In the genomic region with DNA sequence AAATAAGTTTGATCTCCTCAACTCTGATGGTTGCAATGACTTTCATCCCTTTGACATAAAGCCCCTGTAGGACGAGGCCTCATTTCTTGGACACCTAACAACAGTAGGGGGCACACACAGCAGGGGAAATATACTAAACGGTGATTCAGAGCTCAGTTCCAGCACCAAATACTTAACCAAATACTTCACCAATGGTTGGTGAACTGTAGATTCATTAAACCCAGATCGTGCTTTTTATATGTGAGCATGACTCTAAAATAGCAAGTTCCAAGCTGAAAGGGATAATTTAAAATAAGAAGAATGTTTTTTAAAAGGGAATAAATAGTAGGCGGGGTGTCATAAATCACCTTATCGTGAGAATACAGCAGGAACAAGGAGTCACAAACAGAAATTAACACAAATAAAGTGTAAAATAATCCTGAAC, we compare ENCODE assay signal across 17 cellular contexts. TPM values are rescaled to one million over a fixed set of nuclear protein-coding genes. Genes with fewer than 3 reads are reported as not detected.
DNase-seq lines count a peak whose midpoint lies in the region; ATAC-seq, FAIRE-seq and TF ChIP-seq lines count a peak whose summit lies in the region.
"Had no signal": no experiment of that assay in that cellular context is flagged by ENCODE, and none has a peak within 500 bp of the region (broad histone marks: within the 10 kb centered on the region; RNA-seq: fewer than 3 reads in every experiment).

No MANE protein-coding gene starts in this region.

- H4K20me1 ChIP-seq in GM12878 (ENCODE audit: control insufficient read depth, insufficient read depth): no peaks in the 10 kb centered on the region

- BruUV-seq in Caco-2 (replicated peaks; lab: Mats Ljungman, UMichigan) (no TSS peak), GM12878 (replicated peaks; lab: Mats Ljungman, UMichigan) (no TSS peak)

- H3K27me3 Mint-ChIP-seq in Caco-2 (ENCODE audit: insufficient read depth, unreplicated experiment) (no peaks in the 10 kb centered on the region), HFFc6 (ENCODE audit: insufficient read depth) (no peaks in the 10 kb centered on the region)

- no peak overlapping the region for H3K9ac ChIP-seq in GM12878 (ENCODE audit: control insufficient read depth, insufficient read depth, low read length)
- no peak overlapping the region for H3K9ac ChIP-seq in liver (ENCODE audit: low read depth in 1 of 2, low read length in 2 of 2)

- RAD21 ChIA-PET in GM12878 (lab: Charles Lee; ENCODE audit: unreplicated experiment): interaction anchor here (1.0 kb wide), 1 partner anchor 71 kb away, joined by 4 read pairs; no protein-coding TSS in a partner anchor

- no peak for FAIRE-seq in GM12878 (lab: Jason Lieb, UNC)
- FAIRE-seq: bronchial epithelial cell had no signal

- in situ Hi-C loops in GM12878 (cut with MboI): no loop called here

- POLR2A ChIA-PET in Caco-2 (lab: Charles Lee) (no interaction called here), GM12878 (lab: Charles Lee) (no interaction called here)

- WGBS in GM12878 (ENCODE audit: insufficient coverage, insufficient replicate concordance, low lambda C conversion rate, missing lambda C conversion rate): 83% methylated on average over 5 of the region's 5 CpGs
- 69% methylated on average over 5 of the region's 5 CpGs for WGBS in liver
- WGBS in adrenal gland, 4 donors: 79 to 91% (median 85%) methylated on average over 5 of the region's 5 CpGs

- TF ChIP-seq RAD21 in GM12878 (IDR thresholded peaks at IDR 0.05; ENCODE audit: insufficient read depth, low read depth, low read length): peak; percentile 22
- TF ChIP-seq RAD21 in liver (IDR thresholded peaks at IDR 0.05): no peak

- TF ChIP-seq EP300 in GM12878 (IDR thresholded peaks at IDR 0.05; ENCODE audit: borderline replicate concordance in 1 of 2, control insufficient read depth in 1 of 2, low read depth in 2 of 2, low read length in 2 of 2): no peak

- H3K4me3 Mint-ChIP-seq in Caco-2 (ENCODE audit: unreplicated experiment) (peak overlapping the region; percentile 66), HFFc6 (no peak overlapping the region)
- no peak overlapping the region for H3K4me3 Mint-ChIP-seq in stimulated activated effector memory CD8-positive, alpha-beta T cell treated with anti-CD3 and anti-CD28 coated beads, Interleukin-12 subunit alpha, Interleukin-12 subunit beta, amount 100 ng/mL, for 72 hours
- H3K4me3 Mint-ChIP-seq: immature natural killer cell had no signal

- no peaks in the 10 kb centered on the region for H3K27me3 ChIP-seq in Caco-2 (replicated peaks; ENCODE audit: control insufficient read depth, insufficient read depth, low read length)
- no peaks in the 10 kb centered on the region for H3K27me3 ChIP-seq in GM12878 (replicated peaks in 1 of 2; ENCODE audit: control insufficient read depth in 2 of 2, insufficient read depth in 2 of 2, low read length in 1 of 2)
- H3K27me3 ChIP-seq in liver (ENCODE audit: control insufficient read depth in 4 of 4, insufficient read depth in 4 of 4, low read length in 3 of 4): no peaks in the 10 kb centered on the region
- no peaks in the 10 kb centered on the region for H3K27me3 ChIP-seq in adrenal gland
- H3K27me3 ChIP-seq: SJSA1 had no signal

- H3K4me1 Mint-ChIP-seq in Caco-2 (ENCODE audit: low read depth, unreplicated experiment) (peaks cover 22% of the 10 kb centered on the region), HFFc6 (ENCODE audit: low read depth) (no peaks in the 10 kb centered on the region)
- H3K4me1 Mint-ChIP-seq in stimulated activated effector memory CD8-positive, alpha-beta T cell treated with anti-CD3 and anti-CD28 coated beads, Interleukin-12 subunit alpha, Interleukin-12 subunit beta, amount 100 ng/mL, for 72 hours: no peaks in the 10 kb centered on the region
- H3K4me1 Mint-ChIP-seq: immature natural killer cell had no signal

- H3K9me3 Mint-ChIP-seq in Caco-2 (ENCODE audit: unreplicated experiment): no peaks in the 10 kb centered on the region
- no peaks in the 10 kb centered on the region for H3K9me3 Mint-ChIP-seq in HFFc6
- no peaks in the 10 kb centered on the region for H3K9me3 Mint-ChIP-seq in stimulated activated effector memory CD8-positive, alpha-beta T cell treated with anti-CD3 and anti-CD28 coated beads, Interleukin-12 subunit alpha, Interleukin-12 subunit beta, amount 100 ng/mL, for 72 hours
- H3K9me3 Mint-ChIP-seq: immature natural killer cell had no signal

- CTCF ChIA-PET in Caco-2 (lab: Charles Lee) (interaction anchor here (1.1 to 1.8 kb wide), 2 partner anchors 46 to 209 kb away, joined by 3 to 7 read pairs; no protein-coding TSS in a partner anchor), GM12878 (lab: Yijun Ruan, JAX) (no interaction called here)

- H3K36me3 ChIP-seq in Caco-2 (ENCODE audit: control insufficient read depth, insufficient read depth, low read length) (no peaks in the 10 kb centered on the region; the same call in 1 of the 2 replicates), GM12878 (ENCODE audit: control insufficient read depth in 2 of 2, insufficient read depth in 2 of 2, low read length in 1 of 2) (peaks cover 0 to 14% of the 10 kb centered on the region in 2 experiments; a peak in 3 of 4 replicates), liver (ENCODE audit: control insufficient read depth in 4 of 4, insufficient read depth in 3 of 4, low read depth in 1 of 4, low read length in 3 of 4) (peaks cover 1 to 25% (median 19%) of the 10 kb centered on the region in 4 donors), adrenal gland (replicated peaks in 1 of 2) (peaks cover 0 to 89% of the 10 kb centered on the region in 2 donors)

- no peak for ATAC-seq in GM12878
- ATAC-seq in stimulated activated effector memory CD8-positive, alpha-beta T cell treated with anti-CD3 and anti-CD28 coated beads, Interleukin-12 subunit alpha, Interleukin-12 subunit beta, amount 100 ng/mL, for 72 hours: no peak

- H3K4me3 ChIP-seq in Caco-2 (ENCODE audit: low read depth, low read length): no peak overlapping the region
- no peak overlapping the region for H3K4me3 ChIP-seq in GM12878
- no peak overlapping the region for H3K4me3 ChIP-seq in liver (ENCODE audit: low read depth in 1 of 3, low read length in 3 of 3)
- H3K4me3 ChIP-seq in adrenal gland: no peak overlapping the region
- H3K4me3 ChIP-seq: SJSA1 had no signal

- DNase-seq in Caco-2 (no peak), HFFc6 (no peak), GM12878 (ENCODE audit: low read depth, low spot score) (no peak), adrenal gland (no peak), NK-92 (lab: John Stamatoyannopoulos, UW; ENCODE audit: unreplicated experiment) (no peak)
- no peak for DNase-seq in stimulated activated effector memory CD8-positive, alpha-beta T cell treated with anti-CD3 and anti-CD28 coated beads, Interleukin-12 subunit alpha, Interleukin-12 subunit beta, amount 100 ng/mL, for 72 hours (ENCODE audit: low spot score in 2 of 2)
- no peak for DNase-seq in stimulated activated CD4-positive, alpha-beta T cell treated with anti-CD3 and anti-CD28 coated beads, Interleukin-4, amount 100 ng/mL, for 1 hour
- DNase-seq: activated CD8-positive, alpha-beta memory T cell treated with anti-CD3 and anti-CD28 coated beads for 24 hours; activated gamma-delta T cell treated with Interleukin-2 at 50 U/mL for 16 hours; DMS153; effector memory CD4-positive, alpha-beta T cell; foreskin fibroblast; immature natural killer cell; NCI-H1105 had no signal

- intact Hi-C loops in Caco-2 (cut with micrococcal nuclease; ENCODE audit: unreplicated experiment) (loop anchor here (1.0 to 10.0 kb wide), 3 partner anchors 52 to 255 kb away; no protein-coding TSS in a partner anchor), GM12878 (cut with micrococcal nuclease; ENCODE audit: unreplicated experiment) (no loop called here), adrenal gland (cut with DNase I) (loop anchor here in 1 of 2 donors (2.0 kb wide), 1 partner anchor 13 kb away; no protein-coding TSS in a partner anchor)

- TF ChIP-seq POLR2A in GM12878 (IDR thresholded peaks at IDR 0.05; ENCODE audit: low read depth, low read length) (no peak), adrenal gland (IDR thresholded peaks at IDR 0.05) (no peak)

- H3K27ac ChIP-seq in GM12878 (ENCODE audit: control insufficient read depth, insufficient read depth): no peak overlapping the region
- peak overlapping the region; percentile 80 to 86 for H3K27ac ChIP-seq in liver (ENCODE audit: low read depth in 1 of 2, low read length in 2 of 2)
- H3K27ac ChIP-seq in adrenal gland: no peak overlapping the region
- H3K27ac ChIP-seq: SJSA1 had no signal

- peaks cover 16% of the 10 kb centered on the region for H3K36me3 Mint-ChIP-seq in Caco-2 (ENCODE audit: insufficient read depth, unreplicated experiment)
- H3K36me3 Mint-ChIP-seq in HFFc6 (ENCODE audit: low read depth): peaks cover 4% of the 10 kb centered on the region; the same call in 1 of the 2 replicates
- H3K36me3 Mint-ChIP-seq in stimulated activated effector memory CD8-positive, alpha-beta T cell treated with anti-CD3 and anti-CD28 coated beads, Interleukin-12 subunit alpha, Interleukin-12 subunit beta, amount 100 ng/mL, for 72 hours: peaks cover 99% of the 10 kb centered on the region

- TF ChIP-seq CTCF in Caco-2 (IDR thresholded peaks at IDR 0.05; ENCODE audit: insufficient read depth in 1 of 2, low read depth in 1 of 2, low read length in 1 of 2, severe bottlenecking in 1 of 2, unreplicated experiment in 1 of 2): no peak
- TF ChIP-seq CTCF in HFFc6 (IDR thresholded peaks at IDR 0.05): no peak
- TF ChIP-seq CTCF in GM12878 (IDR thresholded peaks at IDR 0.05 in 2 of 3, conservative IDR thresholded peaks at IDR 0.05 in 1 of 3; ENCODE audit: control insufficient read depth in 2 of 3, extremely low read depth in 1 of 3, insufficient read depth in 1 of 3, low read depth in 3 of 3, low read length in 3 of 3): peak in 1 of 3 experiments; percentile 10; a peak in 1 of 6 replicates
- TF ChIP-seq CTCF in liver (IDR thresholded peaks at IDR 0.05; ENCODE audit: low read depth, low read length, missing input control): no peak
- no peak for TF ChIP-seq CTCF in adrenal gland (IDR thresholded peaks at IDR 0.05)

- peaks cover 29% of the 10 kb centered on the region for H3K4me1 ChIP-seq in Caco-2
- H3K4me1 ChIP-seq in GM12878 (ENCODE audit: control insufficient read depth, insufficient read depth, low read length): no peaks in the 10 kb centered on the region
- peaks cover 7 to 23% (median 17%) of the 10 kb centered on the region in 4 donors for H3K4me1 ChIP-seq in liver (ENCODE audit: control insufficient read depth in 4 of 4, insufficient read depth in 4 of 4, low read length in 3 of 4)
- H3K4me1 ChIP-seq in adrenal gland (replicated peaks in 1 of 2): no peaks in the 10 kb centered on the region
- H3K4me1 ChIP-seq: SJSA1 had no signal

- H3K27ac Mint-ChIP-seq in Caco-2 (ENCODE audit: unreplicated experiment): peak overlapping the region; percentile 80
- peak overlapping the region; percentile 11; the same call in 1 of the 2 replicates for H3K27ac Mint-ChIP-seq in HFFc6
- H3K27ac Mint-ChIP-seq in stimulated activated effector memory CD8-positive, alpha-beta T cell treated with anti-CD3 and anti-CD28 coated beads, Interleukin-12 subunit alpha, Interleukin-12 subunit beta, amount 100 ng/mL, for 72 hours: no peak overlapping the region

- no peaks in the 10 kb centered on the region for H3K79me2 ChIP-seq in GM12878 (ENCODE audit: control insufficient read depth, insufficient read depth, low read length)

- SMC1A ChIA-PET in GM12878 (lab: Charles Lee; ENCODE audit: uncharacterized antibody, unreplicated experiment): interaction anchor here (0.6 to 0.9 kb wide), 4 partner anchors 72 to 768 kb away, joined by 3 read pairs; no protein-coding TSS in a partner anchor

- H3K4me2 ChIP-seq in GM12878 (ENCODE audit: control insufficient read depth, insufficient read depth): no peak overlapping the region

- H3K9me3 ChIP-seq in Caco-2: no peaks in the 10 kb centered on the region
- no peaks in the 10 kb centered on the region for H3K9me3 ChIP-seq in GM12878 (replicated peaks; ENCODE audit: control insufficient read depth, insufficient read depth, low read length)
- H3K9me3 ChIP-seq in liver (ENCODE audit: control insufficient read depth in 4 of 4, low read length in 3 of 4): no peaks in the 10 kb centered on the region
- no peaks in the 10 kb centered on the region for H3K9me3 ChIP-seq in adrenal gland (replicated peaks in 1 of 3)
- H3K9me3 ChIP-seq: SJSA1 had no signal

- no peak overlapping the region for H2AFZ ChIP-seq in GM12878 (ENCODE audit: control insufficient read depth, low read depth, low read length)

RNA-seq across cellular contexts. Expression of gene ATG2B, which starts 53.2 kb away (rescaled TPM):
- total RNA-seq in Caco-2 (2022): 16.6 and 19.4 TPM in 2 replicates
- 10 to 100 TPM; 13.1 to 17.7 (median 15.9) TPM for total RNA-seq in HFFc6 (2021; fragmentation: NEBNext Ultra II Directional; extraction: Animal tissue kit (Norgen Biotek cat#: 25700))
- 73.9 and 80.0 TPM in 2 replicates for total RNA-seq in GM12878 (2013; cell fraction: nucleolus; rRNA removed)
- total RNA-seq in GM12878 (2014; rRNA removed): 13.9 and 14.3 TPM in 2 replicates
- total RNA-seq in GM12878 (2014; rRNA removed; fragmentation: Illumina TruSeq; extraction: Trizol): 13.5 and 16.2 TPM in 2 replicates
- 8.5 and 9.3 TPM in 2 replicates for total RNA-seq in GM12878 (2021)
- 4.5 TPM for polyA plus RNA-seq in GM12878 (2011; ENCODE audit: low read depth)
- polyA plus RNA-seq in GM12878 (2011; rRNA removed): 15.4 and 20.2 TPM in 2 replicates
- polyA plus RNA-seq in GM12878 (2011; cell fraction: cytosol; rRNA removed): 8.1 and 8.2 TPM in 2 replicates
- 35.1 and 49.2 TPM in 2 replicates for polyA plus RNA-seq in GM12878 (2011; cell fraction: nucleus; rRNA removed)
- polyA plus RNA-seq in GM12878 (2012): 4.2 and 6.8 TPM in 2 replicates
- polyA plus RNA-seq in GM12878 (2014; fragmentation: Illumina TruSeq; extraction: Trizol): 13.1 and 15.4 TPM in 2 replicates
- polyA plus RNA-seq in GM12878 (2014; fragmentation: Nextera tagmentation; extraction: Ambion mirVana): under 1 TPM; 0.84 to 0.97 TPM
- 10.3 and 10.5 TPM in 2 replicates for polyA plus RNA-seq in GM12878 (2014; rRNA removed)
- polyA plus RNA-seq in GM12878 (2016; fragmentation: Nextera tagmentation; extraction: Ambion mirVana): 1 to 10 TPM; 2.9 to 3.8 TPM
- polyA minus RNA-seq in GM12878 (2011; rRNA and poly(A)+ RNA removed): 24.0 and 27.3 TPM in 2 replicates
- polyA minus RNA-seq in GM12878 (2011; cell fraction: cytosol; rRNA and poly(A)+ RNA removed): 7.7 and 8.2 TPM in 2 replicates
- polyA minus RNA-seq in GM12878 (2011; cell fraction: nucleus; rRNA and poly(A)+ RNA removed): 37.6 and 45.2 TPM in 2 replicates
- 10 to 100 TPM; 34.5 to 36.0 TPM for total RNA-seq in liver
- polyA plus RNA-seq in liver: 1 to 10 TPM; 4.7 to 6.5 TPM
- 10 to 100 TPM; 11.8 to 34.8 (median 19.6) TPM for total RNA-seq in adrenal gland
- polyA plus RNA-seq in adrenal gland: 10 to 100 TPM in 1 of 3 donors, 1 to 10 TPM in 2; 8.3 to 19.5 (median 8.8) TPM

RNA-seq across cellular contexts. Expression of gene GSKIP, which starts 53.4 kb away (rescaled TPM):
- 24.1 and 27.9 TPM in 2 replicates for total RNA-seq in Caco-2 (2022)
- total RNA-seq in HFFc6 (2021; fragmentation: NEBNext Ultra II Directional; extraction: Animal tissue kit (Norgen Biotek cat#: 25700)): 10 to 100 TPM; 23.1 to 37.3 (median 27.2) TPM
- total RNA-seq in GM12878 (2013; cell fraction: nucleolus; rRNA removed): 11.2 and 11.3 TPM in 2 replicates
- 18.2 and 24.5 TPM in 2 replicates for total RNA-seq in GM12878 (2014; rRNA removed)
- total RNA-seq in GM12878 (2014; rRNA removed; fragmentation: Illumina TruSeq; extraction: Trizol): 22.0 and 22.8 TPM in 2 replicates
- total RNA-seq in GM12878 (2021): 18.9 and 20.5 TPM in 2 replicates
- 10.6 TPM for polyA plus RNA-seq in GM12878 (2011; ENCODE audit: low read depth)
- polyA plus RNA-seq in GM12878 (2011; rRNA removed): 28.4 and 50.1 TPM in 2 replicates
- polyA plus RNA-seq in GM12878 (2011; cell fraction: cytosol; rRNA removed): 9.8 and 11.3 TPM in 2 replicates
- 9.1 and 9.3 TPM in 2 replicates for polyA plus RNA-seq in GM12878 (2011; cell fraction: nucleus; rRNA removed)
- polyA plus RNA-seq in GM12878 (2012): 13.6 and 13.9 TPM in 2 replicates
- 23.7 and 31.3 TPM in 2 replicates for polyA plus RNA-seq in GM12878 (2014; fragmentation: Illumina TruSeq; extraction: Trizol)
- 10 to 100 TPM; 37.7 to 75.2 TPM for polyA plus RNA-seq in GM12878 (2014; fragmentation: Nextera tagmentation; extraction: Ambion mirVana)
- polyA plus RNA-seq in GM12878 (2014; rRNA removed): 12.6 and 15.4 TPM in 2 replicates
- polyA plus RNA-seq in GM12878 (2016; fragmentation: Nextera tagmentation; extraction: Ambion mirVana): 10 to 100 TPM; 34.3 to 43.2 TPM
- polyA minus RNA-seq in GM12878 (2011; rRNA and poly(A)+ RNA removed): 10.9 and 17.1 TPM in 2 replicates
- polyA minus RNA-seq in GM12878 (2011; cell fraction: cytosol; rRNA and poly(A)+ RNA removed): 5.3 and 7.6 TPM in 2 replicates
- polyA minus RNA-seq in GM12878 (2011; cell fraction: nucleus; rRNA and poly(A)+ RNA removed): 3.5 and 6.0 TPM in 2 replicates
- total RNA-seq in liver: 10 to 100 TPM; 16.6 to 23.7 TPM
- 10 to 100 TPM; 10.9 to 12.1 TPM for polyA plus RNA-seq in liver
- total RNA-seq in adrenal gland: 10 to 100 TPM; 12.0 to 59.1 (median 15.0) TPM
- 10 to 100 TPM in 1 of 3 donors, 1 to 10 TPM in 2; 3.7 to 39.2 (median 6.2) TPM for polyA plus RNA-seq in adrenal gland

RNA-seq across cellular contexts. Expression of gene BDKRB1, which starts 53.9 kb away (rescaled TPM):
- total RNA-seq in Caco-2 (2022) (0.18 TPM in 1 of 2 replicates, not detected in the other), GM12878 (2014; rRNA removed) (not detected in 2 replicates), GM12878 (2014; rRNA removed; fragmentation: Illumina TruSeq; extraction: Trizol) (not detected in 2 replicates), GM12878 (2021) (0.21 TPM in 1 of 2 replicates, not detected in the other), liver (not detected), adrenal gland (under 1 TPM in 1 of 8 donors, not detected in 7; 0.25 TPM)
- total RNA-seq in HFFc6 (2021; fragmentation: NEBNext Ultra II Directional; extraction: Animal tissue kit (Norgen Biotek cat#: 25700)): 10 to 100 TPM; 41.5 to 67.8 (median 59.2) TPM
- total RNA-seq in GM12878 (2013; cell fraction: nucleolus; rRNA removed): not detected in 2 replicates
- not detected for polyA plus RNA-seq in GM12878 (2011; ENCODE audit: low read depth)
- polyA plus RNA-seq in GM12878 (2011; rRNA removed) (not detected in 2 replicates), GM12878 (2014; fragmentation: Illumina TruSeq; extraction: Trizol) (not detected in 2 replicates), GM12878 (2014; fragmentation: Nextera tagmentation; extraction: Ambion mirVana) (not detected), GM12878 (2014; rRNA removed) (not detected in 2 replicates), GM12878 (2016; fragmentation: Nextera tagmentation; extraction: Ambion mirVana) (not detected), liver (not detected), adrenal gland (under 1 TPM in 2 of 3 donors, not detected in 1; 0.88 to 0.98 TPM)
- not detected in 2 replicates for polyA plus RNA-seq in GM12878 (2011; cell fraction: cytosol; rRNA removed)
- polyA plus RNA-seq in GM12878 (2011; cell fraction: nucleus; rRNA removed): not detected in 2 replicates
- polyA plus RNA-seq in GM12878 (2012): 0.10 TPM in 1 of 2 replicates, not detected in the other
- not detected in 2 replicates for polyA minus RNA-seq in GM12878 (2011; rRNA and poly(A)+ RNA removed)
- not detected in 2 replicates for polyA minus RNA-seq in GM12878 (2011; cell fraction: cytosol; rRNA and poly(A)+ RNA removed)
- not detected in 2 replicates for polyA minus RNA-seq in GM12878 (2011; cell fraction: nucleus; rRNA and poly(A)+ RNA removed)
- polyA plus RNA-seq: immature natural killer cell had no signal

Comparison
In these comparisons a context has a peak if more than half of its experiments do, and no peak if none do; other contexts are left out.
1. H3K27ac ChIP-seq: peak in liver (2 of 2); none in GM12878 (single experiment) and adrenal gland (0 of 5).
2. RNA of gene BDKRB1, which starts 53.9 kb away (total RNA-seq): 41.5 to 67.8 TPM in HFFc6; 0.18 TPM in Caco-2, 0.21 TPM in GM12878, not detected in liver and 0.25 TPM in adrenal gland; every median in the first group is over 10 times any median in the second.